In genomic region chr2:201887851-201888451, GRCh38 we compare ENCODE assay signal across 14 cellular contexts.
DNase-seq lines count a peak whose midpoint lies in the region; ATAC-seq and TF ChIP-seq lines count a peak whose summit lies in the region.
"Had no signal": no experiment of that assay in that cellular context is flagged by ENCODE, and none has a peak within 500 bp of the region (broad histone marks: within the 10 kb centered on the region; RNA-seq: fewer than 3 reads in every experiment).

No MANE protein-coding gene starts in this region.

- no peak overlapping the region for H3K4ac ChIP-seq in H9 (ENCODE audit: low read depth, low read length)

- no peak overlapping the region for H3K56ac ChIP-seq in H9 (ENCODE audit: insufficient read length, low read depth, low read length)

- no peak overlapping the region for H3T11ph ChIP-seq in H9 (ENCODE audit: low read length)

- H3K4me1 Mint-ChIP-seq in H9, result peaks cover 22 to 35% of the 10 kb centered on the region in 2 experiments
- H3K4me1 Mint-ChIP-seq in activated T-cell treated with anti-CD3 and anti-CD28 coated beads, Interleukin-2, amount 50 U/mL, for 4 hours (ENCODE audit: low read depth), result no peaks in the 10 kb centered on the region
- H3K4me1 Mint-ChIP-seq: naive B cell had no signal

- BruUV-seq in Panc1 (replicated peaks; lab: Mats Ljungman, UMichigan), result no TSS peak

- H4K5ac ChIP-seq in H9 (ENCODE audit: insufficient read length, low read depth, low read length), result no peak overlapping the region

- H3K4me1 ChIP-seq in H9 (ENCODE audit: insufficient read depth, low read length), result peaks cover 3% of the 10 kb centered on the region; the same call in 1 of the 2 replicates
- peaks cover 21% of the 10 kb centered on the region for H3K4me1 ChIP-seq in Panc1 (ENCODE audit: control insufficient read depth, insufficient read depth, low read length)
- H3K4me1 ChIP-seq in rectal smooth muscle tissue (ENCODE audit: control insufficient read depth, insufficient read depth, low read length), result peaks cover 6% of the 10 kb centered on the region

- H3K27ac Mint-ChIP-seq in H9, result peak overlapping the region in 1 of 3 experiments; percentile 65; a peak in 1 of 7 replicates

- peak overlapping the region; percentile 52 to 71 for H3K4me3 Mint-ChIP-seq in H9
- no peak overlapping the region for H3K4me3 Mint-ChIP-seq in activated T-cell treated with anti-CD3 and anti-CD28 coated beads, Interleukin-2, amount 50 U/mL, for 4 hours
- H3K4me3 Mint-ChIP-seq: naive B cell had no signal

- H3K27ac ChIP-seq in H9 (ENCODE audit: insufficient read length, low read depth, low read length) (no peak overlapping the region), Panc1 (ENCODE audit: low read length) (peak overlapping the region; percentile 6; the same call in 1 of the 2 replicates), rectal smooth muscle tissue (ENCODE audit: low read depth, low read length) (no peak overlapping the region)

- in situ Hi-C loops in Panc1 (cut with HindIII; ENCODE audit: low pct_unique_long_range_greater_than_20kb, low sequenced_read_pairs), result no loop called here

- CTCF ChIA-PET in Panc1 (lab: Charles Lee), result no interaction called here

- H3K18ac ChIP-seq in H9 (ENCODE audit: insufficient read length, low read depth, low read length), result no peak overlapping the region

- H2BK15ac ChIP-seq in H9 (ENCODE audit: low read depth, low read length), result no peak overlapping the region

- peak overlapping the region; percentile 26 for H3K9ac ChIP-seq in H9 (ENCODE audit: extremely low read depth, insufficient read length, low read length)
- H3K9ac ChIP-seq in rectal smooth muscle tissue (ENCODE audit: low read length), result no peak overlapping the region

- peak overlapping the region in 1 of 2 experiments; percentile 26; a peak in 2 of 4 replicates for H3K4me3 ChIP-seq in Panc1 (ENCODE audit: low read depth in 2 of 2, low read length in 2 of 2)
- H3K4me3 ChIP-seq in fibroblast of villous mesenchyme (ENCODE audit: low read depth, low read length), result peak overlapping the region; percentile 36
- peak overlapping the region; percentile 2 for H3K4me3 ChIP-seq in rectal smooth muscle tissue (ENCODE audit: low read length)

- POLR2A ChIA-PET in Panc1 (lab: Charles Lee), result interaction anchor here (0.6 to 1.0 kb wide), 5 partner anchors 21 to 546 kb away, joined by 5 to 13 read pairs (median 8); no protein-coding TSS in a partner anchor

- no peak overlapping the region for H2BK20ac ChIP-seq in H9 (ENCODE audit: low read depth, low read length, poor library complexity, severe bottlenecking)

- DNase-seq in H9 (no peak), Panc1 (ENCODE audit: low read depth, low spot score) (no peak), fibroblast of villous mesenchyme (ENCODE audit: low read depth) (peak; percentile 22), cerebellar cortex (ENCODE audit: low spot score) (no peak), 8988T (no peak)
- no peak for DNase-seq in activated T-cell treated with anti-CD3 and anti-CD28 coated beads, Interleukin-2, amount 50 U/mL, for 4 hours
- DNase-seq: activated CD4-positive, alpha-beta T cell treated with anti-CD3 and anti-CD28 coated beads for 1 hour; activated effector memory CD4-positive, alpha-beta T cell treated with Interleukin-2 at 50 U/mL for 16 hours; cortex of kidney; KBM-7; naive B cell; SHP77 had no signal

- H3K36me3 ChIP-seq in Panc1 (ENCODE audit: control insufficient read depth, insufficient read depth, low read length) (no peaks in the 10 kb centered on the region), rectal smooth muscle tissue (ENCODE audit: control insufficient read depth, insufficient read depth, low read length) (no peaks in the 10 kb centered on the region)

- H4K8ac ChIP-seq in H9 (replicated peaks; ENCODE audit: insufficient read length, low read depth, low read length), result no peak overlapping the region

- H3K27me3 ChIP-seq in H9 (ENCODE audit: insufficient read depth, low read length) (no peaks in the 10 kb centered on the region), Panc1 (ENCODE audit: control insufficient read depth, insufficient read depth, low read length) (no peaks in the 10 kb centered on the region), rectal smooth muscle tissue (ENCODE audit: control insufficient read depth, insufficient read depth, low read length) (no peaks in the 10 kb centered on the region)

- no peaks in the 10 kb centered on the region for H3K9me3 Mint-ChIP-seq in H9
- no peaks in the 10 kb centered on the region for H3K9me3 Mint-ChIP-seq in activated T-cell treated with anti-CD3 and anti-CD28 coated beads, Interleukin-2, amount 50 U/mL, for 4 hours
- H3K9me3 Mint-ChIP-seq: naive B cell had no signal

- H2BK12ac ChIP-seq in H9 (ENCODE audit: insufficient read length, low read depth, low read length), result no peak overlapping the region

- no peak overlapping the region for H2BK5ac ChIP-seq in H9 (ENCODE audit: insufficient read length, low read length)

- H3K14ac ChIP-seq in H9 (ENCODE audit: insufficient read depth, low read length), result no peak overlapping the region

- H3K23me2 ChIP-seq in H9 (ENCODE audit: insufficient read length, low read depth, low read length, poor library complexity, severe bottlenecking), result peaks cover 3% of the 10 kb centered on the region

- H3K23ac ChIP-seq in H9 (ENCODE audit: insufficient read length, low read depth, low read length), result no peak overlapping the region

- ATAC-seq in Panc1 (no peak), GM21526 (IDR thresholded peaks at IDR 0.05; ENCODE audit: low FRiP score, unreplicated experiment) (no peak)
- no peak for ATAC-seq in activated T-cell treated with anti-CD3 and anti-CD28 coated beads, Interleukin-2, amount 50 U/mL, for 4 hours

- no peaks in the 10 kb centered on the region; the same call in 1 of the 2 replicates for H3K27me3 Mint-ChIP-seq in H9 (ENCODE audit: low read depth)
- peaks cover 45% of the 10 kb centered on the region for H3K27me3 Mint-ChIP-seq in activated T-cell treated with anti-CD3 and anti-CD28 coated beads, Interleukin-2, amount 50 U/mL, for 4 hours (ENCODE audit: low read depth)

- TF ChIP-seq CTCF in H9 (conservative IDR thresholded peaks at IDR 0.05) (no peak), Panc1 (IDR thresholded peaks at IDR 0.05) (no peak), fibroblast of villous mesenchyme (IDR thresholded peaks at IDR 0.05; ENCODE audit: insufficient read depth, low read depth, low read length) (no peak)

- H3K9me3 ChIP-seq in H9 (ENCODE audit: control insufficient read depth, low read depth, low read length), result no peaks in the 10 kb centered on the region
- H3K9me3 ChIP-seq in Panc1 (ENCODE audit: control insufficient read depth, insufficient read depth, low read depth, low read length), result no peaks in the 10 kb centered on the region

- H2AFZ ChIP-seq in H9 (ENCODE audit: low read length), result peak overlapping the region; percentile 83

- H3K79me1 ChIP-seq in H9 (ENCODE audit: insufficient read depth, low read depth, low read length, poor library complexity, severe bottlenecking), result no peaks in the 10 kb centered on the region

- no peaks in the 10 kb centered on the region for H4K20me1 ChIP-seq in H9 (ENCODE audit: control insufficient read depth, insufficient read depth, insufficient read length)

- no peak overlapping the region for H2AK5ac ChIP-seq in H9 (ENCODE audit: insufficient read length, low read length)

- intact Hi-C loops in Panc1 (cut with micrococcal nuclease; ENCODE audit: unreplicated experiment), result no loop called here

- no peaks in the 10 kb centered on the region for H3K36me3 Mint-ChIP-seq in H9 (ENCODE audit: insufficient read depth in 1 of 3, low read depth in 3 of 3)
- H3K36me3 Mint-ChIP-seq in activated T-cell treated with anti-CD3 and anti-CD28 coated beads, Interleukin-2, amount 50 U/mL, for 4 hours (ENCODE audit: insufficient read depth), result no peaks in the 10 kb centered on the region
- H3K36me3 Mint-ChIP-seq: naive B cell had no signal

- no peak overlapping the region for H4K91ac ChIP-seq in H9 (ENCODE audit: insufficient read length, low read depth, low read length)

- H3K79me2 ChIP-seq in H9 (ENCODE audit: insufficient read depth, low read length), result no peaks in the 10 kb centered on the region

- H2BK120ac ChIP-seq in H9 (ENCODE audit: low read depth, low read length, poor library complexity, severe bottlenecking), result no peak overlapping the region

- peak overlapping the region; percentile 60 for H3K4me2 ChIP-seq in H9 (ENCODE audit: insufficient read depth, insufficient read length, low read length)

- WGBS in H9 (ENCODE audit: extremely low coverage, insufficient read length, low lambda C conversion rate), result no CpG with 5 or more reads among the region's 9 CpGs
